Comparison of ENCODE assay signal across 19 cellular contexts in genomic region chrX:49695276-49696180, GRCh38. TPM values are rescaled to one million over a fixed set of nuclear protein-coding genes. Genes with fewer than 3 reads are reported as not detected.
DNase-seq lines count a peak whose midpoint lies in the region; FAIRE-seq and TF ChIP-seq lines count a peak whose summit lies in the region.
"Had no signal": no experiment of that assay in that cellular context is flagged by ENCODE, and none has a peak within 500 bp of the region (broad histone marks: within the 10 kb centered on the region; RNA-seq: fewer than 3 reads in every experiment).

Gene PAGE1 (minus strand): TSS chrX:49695984. CDS start chrX:49694770, 1,214 bp downstream.

- no peak within 1 kb of the TSS for H2BK120ac ChIP-seq in H1 (replicated peaks; ENCODE audit: low read depth, low read length)

- H3K4me3 ChIP-seq in GM12875 (ENCODE audit: low read depth, low read length), result no peak within 1 kb of the TSS
- no peak within 1 kb of the TSS for H3K4me3 ChIP-seq in H1 (ENCODE audit: extremely low read depth in 1 of 4, insufficient read depth in 2 of 4, low read depth in 3 of 4, low read length in 4 of 4)
- H3K4me3 ChIP-seq: BLaER1 treated with 17β-estradiol and CSF1 and Interleukin-3, amounts not matched to agents 10 nM and 100 nM had no signal

- no peaks in the 10 kb centered on the region for H3K23me2 ChIP-seq in H1 (ENCODE audit: low read depth, low read length)

- H3K79me1 ChIP-seq in H1 (ENCODE audit: low read depth, low read length), result no peaks in the 10 kb centered on the region

- no peaks in the 10 kb centered on the region for H4K20me1 ChIP-seq in H1 (replicated peaks in 1 of 2; ENCODE audit: control insufficient read depth in 1 of 2, insufficient read depth in 2 of 2, low read length in 2 of 2)
- H4K20me1 ChIP-seq: BLaER1 treated with 17β-estradiol and CSF1 and Interleukin-3, amounts not matched to agents 10 nM and 100 nM had no signal

- H2AK5ac ChIP-seq in H1 (ENCODE audit: low read depth, low read length), result no peak within 1 kb of the TSS

- H4K8ac ChIP-seq in H1 (ENCODE audit: extremely low read depth, insufficient read depth, low read length), result 0 out of 2 replicates have a peak within 1 kb of the TSS, but pooled peaks have one; percentile 51

- H2BK20ac ChIP-seq in H1 (ENCODE audit: low read length), result no peak within 1 kb of the TSS

- no peak within 1 kb of the TSS for H3K9ac ChIP-seq in H1 (replicated peaks in 1 of 4; ENCODE audit: extremely low read depth in 1 of 4, low read depth in 3 of 4, low read length in 3 of 4)
- H3K9ac ChIP-seq: BLaER1 treated with 17β-estradiol and CSF1 and Interleukin-3, amounts not matched to agents 10 nM and 100 nM; KMS-11 had no signal

- FAIRE-seq in H1 (lab: Jason Lieb, UNC), result no peak
- FAIRE-seq in GM12892 (lab: Jason Lieb, UNC), result no peak
- FAIRE-seq: GM12891, GM19239 had no signal

- H2AFZ ChIP-seq in H1 (ENCODE audit: low read length), result no peak within 1 kb of the TSS

- no peak within 1 kb of the TSS for H3K4me2 ChIP-seq in H1 (ENCODE audit: insufficient read depth in 1 of 2, low read depth in 2 of 2, low read length in 2 of 2)
- H3K4me2 ChIP-seq: BLaER1 treated with 17β-estradiol and CSF1 and Interleukin-3, amounts not matched to agents 10 nM and 100 nM; KMS-11 had no signal

- no peak within 1 kb of the TSS for H3K27ac ChIP-seq in 22Rv1
- no peak within 1 kb of the TSS for H3K27ac ChIP-seq in H1 (ENCODE audit: low read depth, low read length)
- H3K27ac ChIP-seq: BLaER1 treated with 17β-estradiol and CSF1 and Interleukin-3, amounts not matched to agents 10 nM and 100 nM; KMS-11 had no signal

- H3K4ac ChIP-seq in H1 (replicated peaks; ENCODE audit: insufficient read length, low read depth, low read length), result no peak within 1 kb of the TSS

- no peak for DNase-seq in H1 (ENCODE audit: low read depth in 1 of 2, low spot score in 2 of 2)
- no peak for DNase-seq in activated naive CD4-positive, alpha-beta T cell treated with Interleukin-2 at 50 U/mL for 16 hours
- DNase-seq in mesenteric fat pad (ENCODE audit: low spot score), result no peak
- DNase-seq in activated CD8-positive, alpha-beta memory T cell treated with anti-CD3 and anti-CD28 coated beads, Interleukin-2, amount 50 U/mL, for 48 hours, result no peak
- DNase-seq in GM12892 (ENCODE audit: insufficient read length), result no peak
- DNase-seq: ACHN; CD4-positive, alpha-beta T cell; DMS153; GOT3; HCEC 1CT had no signal

- H3K14ac ChIP-seq in H1 (ENCODE audit: insufficient read length), result no peak within 1 kb of the TSS

- no peak within 1 kb of the TSS for H2BK5ac ChIP-seq in H1 (ENCODE audit: low read depth, low read length)

- TF ChIP-seq EP300 in H1 (IDR thresholded peaks at IDR 0.05; ENCODE audit: borderline replicate concordance in 1 of 2, low read depth in 2 of 2, low read length in 2 of 2), result no peak

- H3K36me3 ChIP-seq in H1 (ENCODE audit: control insufficient read depth in 2 of 4, insufficient read depth in 4 of 4, low read length in 3 of 4), result no peaks in the 10 kb centered on the region
- H3K36me3 ChIP-seq: BLaER1 treated with 17β-estradiol and CSF1 and Interleukin-3, amounts not matched to agents 10 nM and 100 nM had no signal

- no peaks in the 10 kb centered on the region for H3K4me1 ChIP-seq in H1 (replicated peaks in 1 of 4; ENCODE audit: control insufficient read depth in 3 of 4, insufficient read depth in 4 of 4, low read length in 3 of 4)

- no peak within 1 kb of the TSS for H4K91ac ChIP-seq in H1 (replicated peaks; ENCODE audit: insufficient read length, low read length)

- no peak within 1 kb of the TSS for H3K23ac ChIP-seq in H1 (ENCODE audit: insufficient read length)

- CTCF ChIA-PET in H1 (lab: Charles Lee; ENCODE audit: partially characterized antibody), result no interaction called here

- H3K79me2 ChIP-seq in H1 (ENCODE audit: control insufficient read depth in 1 of 2, insufficient read depth in 2 of 2, low read length in 2 of 2), result no peaks in the 10 kb centered on the region

- POLR2A ChIA-PET in H1 (lab: Charles Lee; ENCODE audit: partially characterized antibody), result no interaction called here

- no peak within 1 kb of the TSS for H3K18ac ChIP-seq in H1 (ENCODE audit: extremely low read depth, low read length)

- H3K56ac ChIP-seq in H1 (replicated peaks; ENCODE audit: insufficient read length, low read depth, low read length), result no peak within 1 kb of the TSS

- H2BK12ac ChIP-seq in H1 (ENCODE audit: low read depth, low read length), result no peak within 1 kb of the TSS

- no peaks in the 10 kb centered on the region for H3K9me3 ChIP-seq in H1 (ENCODE audit: insufficient read depth in 2 of 2, low read depth in 1 of 2, low read length in 1 of 2)

- no peak for TF ChIP-seq RAD21 in H1 (IDR thresholded peaks at IDR 0.05 in 1 of 2, conservative IDR thresholded peaks at IDR 0.05 in 1 of 2; ENCODE audit: low read depth in 2 of 2, low read length in 2 of 2)

- TF ChIP-seq POLR2A in H1 (IDR thresholded peaks at IDR 0.05; ENCODE audit: control extremely low read depth in 1 of 2, low read depth in 2 of 2, low read length in 2 of 2), result no peak
- TF ChIP-seq POLR2A in GM12892 (IDR thresholded peaks at IDR 0.05; ENCODE audit: low read depth, low read length), result no peak

- 88% methylated on average over 14 of the region's 38 CpGs; no CpG with 5 or more reads in 1 of the 2 experiments for WGBS in H1 (ENCODE audit: extremely low coverage in 1 of 2, insufficient coverage in 1 of 2, insufficient read length in 1 of 2, insufficient replicate concordance in 2 of 2, low coverage in 1 of 2, low lambda C conversion rate in 2 of 2, missing lambda C conversion rate in 1 of 2), 2 experiments

- no peaks in the 10 kb centered on the region for H3K27me3 ChIP-seq in H1 (replicated peaks in 1 of 4; ENCODE audit: control insufficient read depth in 3 of 4, extremely low read depth in 1 of 4, insufficient read depth in 3 of 4, low read length in 3 of 4)

- no peak within 1 kb of the TSS for H2BK15ac ChIP-seq in H1 (ENCODE audit: low read length)

- TF ChIP-seq CTCF in 22Rv1 (IDR thresholded peaks at IDR 0.05), result peak; percentile 14
- 0 out of 2 replicates have a peak, but pooled peaks have one; percentile 1 for TF ChIP-seq CTCF in GM12875 (IDR thresholded peaks at IDR 0.05; ENCODE audit: borderline replicate concordance, insufficient read depth, low read depth, low read length)
- TF ChIP-seq CTCF in LNCAP (IDR thresholded peaks at IDR 0.05), result peak; percentile 15; the same call in 1 of the 2 replicates
- TF ChIP-seq CTCF in H1 (IDR thresholded peaks at IDR 0.05; ENCODE audit: control extremely low read depth in 1 of 3, insufficient read depth in 1 of 3, low read depth in 1 of 3, low read length in 3 of 3), result no peak

- H4K5ac ChIP-seq in H1 (ENCODE audit: insufficient read length, low read depth, low read length), result no peak within 1 kb of the TSS

TF ChIP-seq in H1, 55 proteins besides CTCF, POLR2A, EP300 and RAD21:
- TF ChIP-seq RBBP5 (IDR thresholded peaks at IDR 0.05; ENCODE audit: borderline replicate concordance, low read depth, low read length) (no peak), TBP (IDR thresholded peaks at IDR 0.05; ENCODE audit: low read depth, low read length) (no peak), JUND (IDR thresholded peaks at IDR 0.05; ENCODE audit: low read length) (no peak), CBX8 (IDR thresholded peaks at IDR 0.05; ENCODE audit: borderline replicate concordance, low read depth, low read length) (no peak), ASH2L (IDR thresholded peaks at IDR 0.05; ENCODE audit: low read length) (no peak), PHF8 (conservative IDR thresholded peaks at IDR 0.05; ENCODE audit: low read depth, low read length) (no peak), GABPA (IDR thresholded peaks at IDR 0.05; ENCODE audit: borderline replicate concordance, insufficient read depth, low read length) (no peak), TAF7 (optimal IDR thresholded peaks at IDR 0.05; ENCODE audit: borderline replicate concordance, low read depth, low read length) (no peak), NANOG (IDR thresholded peaks at IDR 0.05; ENCODE audit: insufficient read depth, low read depth, low read length, poor library complexity, severe bottlenecking) (no peak), SRF (IDR thresholded peaks at IDR 0.05; ENCODE audit: low read depth, low read length) (no peak), RFX5 (IDR thresholded peaks at IDR 0.05; ENCODE audit: borderline replicate concordance, low read depth, low read length) (no peak), TCF12 (IDR thresholded peaks at IDR 0.05; ENCODE audit: low read depth, low read length) (no peak), TAF1 (IDR thresholded peaks at IDR 0.05; ENCODE audit: low read depth, low read length) (no peak)

RNA-seq across cellular contexts. Expression of gene PAGE1, which starts in this region (rescaled TPM):
- not detected in 2 replicates for total RNA-seq in H1 (2021; fragmentation: NEBNext Ultra II Directional; extraction: Animal tissue kit (Norgen Biotek cat#: 25700))
- not detected in 2 replicates for polyA plus RNA-seq in H1 (2011; rRNA removed)
- not detected for polyA plus RNA-seq in H1 (2011; cell fraction: cytosol; rRNA removed)
- polyA plus RNA-seq in H1 (2011; cell fraction: nucleus; rRNA removed), result not detected
- not detected in 4 replicates for polyA plus RNA-seq in H1 (2012, experiment 1 of 2)
- not detected for polyA plus RNA-seq in H1 (2012, experiment 2 of 2)
- not detected for polyA plus RNA-seq in H1 (2013, experiment 1 of 2)
- polyA plus RNA-seq in H1 (2013, experiment 2 of 2), result not detected
- polyA minus RNA-seq in H1 (2011; rRNA and poly(A)+ RNA removed), result not detected in 2 replicates
- polyA minus RNA-seq in H1 (2011; cell fraction: cytosol; rRNA and poly(A)+ RNA removed), result not detected
- polyA minus RNA-seq in H1 (2011; cell fraction: nucleus; rRNA and poly(A)+ RNA removed), result not detected
- not detected for total RNA-seq in mesenteric fat pad
- not detected for polyA plus RNA-seq in GM12892 (2012; ENCODE audit: missing spikeins)
- total RNA-seq: CD4-positive, alpha-beta T cell; G401 had no signal
- polyA plus RNA-seq: IgD-negative memory B cell had no signal

Comparison
In these comparisons a context has a peak if more than half of its experiments do, and no peak if none do; other contexts are left out.
1. CTCF ChIP-seq: peak in 22Rv1 (single experiment), GM12875 (single experiment) and LNCAP (single experiment); none in H1 (0 of 3).